In genomic region chr13:60412909-60413616, GRCh38 we compare ENCODE assay signal across 24 cellular contexts.
"Had no signal": no experiment of that assay in that cellular context is flagged by ENCODE, and none has a peak within 500 bp of the region (broad histone marks: within the 10 kb centered on the region; RNA-seq: fewer than 3 reads in every experiment).

No MANE protein-coding gene starts in this region.

- ATAC-seq: esophagus mucosa; foreskin keratinocyte; gastroesophageal sphincter; heart left ventricle; lower lobe of right lung; naive thymus-derived CD8-positive, alpha-beta T cell; stimulated activated naive B cell treated with anti-CD40 and anti-IgM and Interleukin-4, amounts not matched to agents 10 μg/mL and 1 μg/mL and 100 μg/mL, for 72 hours; stimulated activated naive CD8-positive, alpha-beta T cell treated with anti-CD3 and anti-CD28 coated beads, Interleukin-15, amount 100 ng/mL, for 72 hours; upper lobe of right lung had no signal

- H3K4me3 ChIP-seq: gastroesophageal sphincter, heart left ventricle, hepatocyte, left ventricle myocardium inferior, lower lobe of right lung, right lobe of liver, suprapubic skin, transverse colon, upper lobe of right lung, uterus had no signal

- FAIRE-seq: colon, small intestine had no signal

- DNase-seq: effector CD8-positive, alpha-beta T cell; endodermal cell; foreskin keratinocyte; heart left ventricle; kidney; left ventricle myocardium inferior; lower lobe of right lung; naive thymus-derived CD8-positive, alpha-beta T cell; nephron progenitor cell; nucleus accumbens; right lobe of liver; small intestine; stimulated activated CD4-positive, alpha-beta T cell treated with anti-CD3 and anti-CD28 coated beads, Interleukin-15, amount 100 ng/mL, for 24 hours; stimulated activated CD4-positive, alpha-beta T cell treated with anti-CD3 and anti-CD28 coated beads, Interleukin-2, amount 100 ng/mL, for 48 hours; stimulated activated naive B cell treated with anti-CD40 and anti-IgM and Interleukin-4, amounts not matched to agents 10 μg/mL and 1 μg/mL and 100 μg/mL, for 72 hours; stimulated activated naive CD8-positive, alpha-beta T cell treated with anti-CD3 and anti-CD28 coated beads, Interleukin-15, amount 100 ng/mL, for 72 hours; transverse colon; upper lobe of right lung; uterus had no signal
